In genomic region chr4:121788896-121789295, GRCh38 we compare ENCODE assay signal across 15 cellular contexts. TPM values are rescaled to one million over a fixed set of nuclear protein-coding genes. Genes with fewer than 3 reads are reported as not detected.
DNase-seq lines count a peak whose midpoint lies in the region; ATAC-seq and TF ChIP-seq lines count a peak whose summit lies in the region.
"Had no signal": no experiment of that assay in that cellular context is flagged by ENCODE, and none has a peak within 500 bp of the region (broad histone marks: within the 10 kb centered on the region; RNA-seq: fewer than 3 reads in every experiment).

No MANE protein-coding gene starts in this region.

- H3K27ac ChIP-seq in right atrium auricular region: no peak overlapping the region
- H3K27ac ChIP-seq: parathyroid adenoma, upper lobe of right lung had no signal

- DNase-seq in dermis blood vessel endothelial cell (no peak), NOMO-1 (lab: John Stamatoyannopoulos, UW; ENCODE audit: unreplicated experiment in 2 of 2) (no peak), anterior cingulate cortex (lab: John Stamatoyannopoulos, UW) (no peak), right atrium auricular region (ENCODE audit: low spot score) (no peak)
- DNase-seq: CD4-positive, alpha-beta memory T cell; cerebellar nuclear complex; left cardiac atrium; NCI-H2081 treated with DMSO at 0.1 percent for 48 hours; upper lobe of right lung had no signal

- H3K4me3 ChIP-seq in right atrium auricular region: no peak overlapping the region
- H3K4me3 ChIP-seq: upper lobe of right lung had no signal

- peaks cover 17% of the 10 kb centered on the region for H3K4me1 Mint-ChIP-seq in T-helper 1 cell treated with Interleukin-12 subunit alpha and Interleukin-12 subunit beta and Interleukin-4 antibody, amounts not matched to agents 30 μg/mL and 1 μg/mL, for 36 hours (ENCODE audit: low read depth)
- H3K4me1 Mint-ChIP-seq: CD4-positive, alpha-beta memory T cell had no signal

- H3K27me3 Mint-ChIP-seq in T-helper 1 cell treated with Interleukin-12 subunit alpha and Interleukin-12 subunit beta and Interleukin-4 antibody, amounts not matched to agents 30 μg/mL and 1 μg/mL, for 36 hours (ENCODE audit: low read depth): peaks cover 31% of the 10 kb centered on the region

- no peaks in the 10 kb centered on the region for H3K27me3 ChIP-seq in right atrium auricular region

- peak; percentile 90 for ATAC-seq in GM18861 (IDR thresholded peaks at IDR 0.05; ENCODE audit: unreplicated experiment)
- peak; percentile 93 for ATAC-seq in GM21515 (IDR thresholded peaks at IDR 0.05; ENCODE audit: unreplicated experiment)
- ATAC-seq in HG03064 (IDR thresholded peaks at IDR 0.05; ENCODE audit: low read depth, unreplicated experiment): peak; percentile 91
- ATAC-seq: activated CD4-positive, CD25-positive, alpha-beta regulatory T cell treated with anti-CD3 and anti-CD28 coated beads, Interleukin-2, amount 50 U/mL, for 24 hours; left cardiac atrium; upper lobe of right lung had no signal

- no peak overlapping the region for H3K4me3 Mint-ChIP-seq in T-helper 1 cell treated with Interleukin-12 subunit alpha and Interleukin-12 subunit beta and Interleukin-4 antibody, amounts not matched to agents 30 μg/mL and 1 μg/mL, for 36 hours
- H3K4me3 Mint-ChIP-seq: CD4-positive, alpha-beta memory T cell had no signal

- no peaks in the 10 kb centered on the region for H3K9me3 ChIP-seq in right atrium auricular region
- H3K9me3 ChIP-seq: upper lobe of right lung had no signal

- peaks cover 6% of the 10 kb centered on the region for H3K36me3 Mint-ChIP-seq in T-helper 1 cell treated with Interleukin-12 subunit alpha and Interleukin-12 subunit beta and Interleukin-4 antibody, amounts not matched to agents 30 μg/mL and 1 μg/mL, for 36 hours (ENCODE audit: low read depth)

- H3K4me1 ChIP-seq in right atrium auricular region: peaks cover 0 to 10% of the 10 kb centered on the region in 2 donors
- H3K4me1 ChIP-seq: parathyroid adenoma, upper lobe of right lung had no signal

- peaks cover 4% of the 10 kb centered on the region for H3K9me3 Mint-ChIP-seq in T-helper 1 cell treated with Interleukin-12 subunit alpha and Interleukin-12 subunit beta and Interleukin-4 antibody, amounts not matched to agents 30 μg/mL and 1 μg/mL, for 36 hours

- peak overlapping the region; percentile 75 for H3K27ac Mint-ChIP-seq in T-helper 1 cell treated with Interleukin-12 subunit alpha and Interleukin-12 subunit beta and Interleukin-4 antibody, amounts not matched to agents 30 μg/mL and 1 μg/mL, for 36 hours
- H3K27ac Mint-ChIP-seq: CD4-positive, alpha-beta memory T cell had no signal

- TF ChIP-seq CTCF in right atrium auricular region (IDR thresholded peaks at IDR 0.05): no peak

- H3K36me3 ChIP-seq in right atrium auricular region: no peaks in the 10 kb centered on the region
- H3K36me3 ChIP-seq: upper lobe of right lung had no signal

RNA-seq across cellular contexts. Expression of gene EXOSC9, which starts 12.2 kb away (rescaled TPM):
- total RNA-seq in dermis blood vessel endothelial cell: 37.5 and 41.5 TPM in 2 replicates
- total RNA-seq in right atrium auricular region: 10 to 100 TPM; 18.8 TPM

RNA-seq across cellular contexts. Expression of gene SMIM43, which starts 23.9 kb away (rescaled TPM):
- total RNA-seq in dermis blood vessel endothelial cell (0.47 and 0.85 TPM in 2 replicates), right atrium auricular region (not detected)
- total RNA-seq: CD4-positive, alpha-beta memory T cell; left cardiac atrium; upper lobe of right lung had no signal

RNA-seq across cellular contexts. Expression of gene CCNA2, which starts 34.8 kb away (rescaled TPM):
- total RNA-seq in dermis blood vessel endothelial cell (24.7 and 115 TPM in 2 replicates), right atrium auricular region (1 to 10 TPM in 1 of 2 donors, under 1 TPM in 1; 0.51 to 1.3 TPM)

Comparison
In these comparisons a context has a peak if more than half of its experiments do, and no peak if none do; other contexts are left out.
1. RNA of gene CCNA2, which starts 34.8 kb away (total RNA-seq): 24.7 to 115 TPM in dermis blood vessel endothelial cell; 0.51 to 1.3 TPM in right atrium auricular region; every median in the first group is over 10 times any median in the second.
2. Peak in every context shown above with its lines, with median percentiles within 50 percentile points of each other: ATAC-seq.